ENCODE assay signal across 22 cellular contexts in the genomic region with DNA sequence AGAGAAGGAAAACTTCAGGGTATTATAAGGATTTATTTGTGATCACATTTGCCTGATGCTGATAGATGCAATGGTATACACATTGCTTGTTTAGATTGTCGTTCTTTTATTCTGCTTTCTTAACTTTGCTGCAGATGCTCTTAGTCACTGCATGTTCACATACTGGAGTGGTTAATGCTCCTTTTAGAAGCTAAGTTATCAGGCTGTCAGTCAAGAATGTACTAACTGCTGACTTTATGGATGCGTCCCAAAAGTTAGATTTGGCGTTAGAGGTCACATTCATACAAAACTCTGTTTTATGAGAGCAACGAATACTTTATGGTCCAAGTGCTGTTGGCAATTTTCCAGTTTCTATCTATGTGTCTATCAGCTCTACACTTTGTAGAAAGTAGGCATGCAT.
DNase-seq lines count a peak whose midpoint lies in the region; ATAC-seq, FAIRE-seq and TF ChIP-seq lines count a peak whose summit lies in the region.
"Had no signal": no experiment of that assay in that cellular context is flagged by ENCODE, and none has a peak within 500 bp of the region (broad histone marks: within the 10 kb centered on the region; RNA-seq: fewer than 3 reads in every experiment).

No MANE protein-coding gene starts in this region.

- in situ Hi-C loops in gastrocnemius medialis (cut with MboI; ENCODE audit: low sequenced_read_pairs in 4 of 4) = no loop called here

- H3K9me3 ChIP-seq in HEK293 (ENCODE audit: control insufficient read depth, insufficient read depth, low read depth, low read length) = no peaks in the 10 kb centered on the region
- no peaks in the 10 kb centered on the region for H3K9me3 ChIP-seq in astrocyte (ENCODE audit: insufficient read depth, low read depth, low read length)
- no peaks in the 10 kb centered on the region for H3K9me3 ChIP-seq in heart left ventricle
- no peaks in the 10 kb centered on the region for H3K9me3 ChIP-seq in tibial artery
- H3K9me3 ChIP-seq in gastrocnemius medialis = no peaks in the 10 kb centered on the region
- H3K9me3 ChIP-seq: BLaER1, MG63, Peyer's patch had no signal

- no peak overlapping the region for H3K4me3 Mint-ChIP-seq in astrocyte (ENCODE audit: unreplicated experiment)
- H3K4me3 Mint-ChIP-seq: activated CD4-positive, alpha-beta T cell treated with anti-CD3 and anti-CD28 coated beads, Interleukin-2, amount 10 ng/mL, durations not matched to agents 24 days and 14 days had no signal

- no peak overlapping the region for H2AFZ ChIP-seq in astrocyte (ENCODE audit: low read depth, low read length)

- no peaks in the 10 kb centered on the region for H3K27me3 Mint-ChIP-seq in astrocyte (ENCODE audit: low read depth, unreplicated experiment)
- H3K27me3 Mint-ChIP-seq: activated CD4-positive, alpha-beta T cell treated with anti-CD3 and anti-CD28 coated beads, Interleukin-2, amount 10 ng/mL, durations not matched to agents 24 days and 14 days had no signal

- H3K9me3 Mint-ChIP-seq in astrocyte (ENCODE audit: unreplicated experiment) = peaks cover 9% of the 10 kb centered on the region
- H3K9me3 Mint-ChIP-seq: activated CD4-positive, alpha-beta T cell treated with anti-CD3 and anti-CD28 coated beads, Interleukin-2, amount 10 ng/mL, durations not matched to agents 24 days and 14 days; immature natural killer cell had no signal

- no peak overlapping the region for H3K4me2 ChIP-seq in astrocyte (ENCODE audit: low read length)
- H3K4me2 ChIP-seq: BLaER1 had no signal

- H3K9ac ChIP-seq in astrocyte (ENCODE audit: low read length) = no peak overlapping the region
- H3K9ac ChIP-seq: BLaER1 had no signal

- H3K79me2 ChIP-seq in astrocyte (ENCODE audit: insufficient read depth, low read length) = no peaks in the 10 kb centered on the region

- peaks cover 11% of the 10 kb centered on the region for H4K20me1 ChIP-seq in astrocyte (ENCODE audit: insufficient read depth, low read length)

- intact Hi-C loops in heart left ventricle (cut with DNase I) = loop anchor here in 4 of 10 donors (5.0 to 10.0 kb wide), 4 partner anchors 54 to 161 kb away; no protein-coding TSS in a partner anchor
- intact Hi-C loops in tibial artery (cut with DNase I; ENCODE audit: low total_unique reads) = no loop called here
- intact Hi-C loops in gastrocnemius medialis (cut with DNase I; ENCODE audit: low total_unique reads) = no loop called here

- no peak overlapping the region for H3K4me3 ChIP-seq in HEK293 (ENCODE audit: low read depth, low read length)
- H3K4me3 ChIP-seq in astrocyte (ENCODE audit: insufficient read depth, low read depth, low read length) = no peak overlapping the region
- no peak overlapping the region for H3K4me3 ChIP-seq in heart left ventricle
- H3K4me3 ChIP-seq in tibial artery = no peak overlapping the region
- H3K4me3 ChIP-seq in gastrocnemius medialis = no peak overlapping the region
- H3K4me3 ChIP-seq: BLaER1, GM12878, MG63, Peyer's patch had no signal

- TF ChIP-seq CTCF in HEK293 (tag by site-specific recombination; IDR thresholded peaks at IDR 0.05) (no peak), astrocyte (IDR thresholded peaks at IDR 0.05; ENCODE audit: insufficient read depth, low read depth, low read length) (no peak), heart left ventricle (IDR thresholded peaks at IDR 0.05) (no peak), tibial artery (IDR thresholded peaks at IDR 0.05) (no peak), gastrocnemius medialis (IDR thresholded peaks at IDR 0.05 in 4 of 5, conservative IDR thresholded peaks at IDR 0.05 in 1 of 5) (no peak)

- H3K27ac Mint-ChIP-seq in astrocyte (ENCODE audit: unreplicated experiment) = peak overlapping the region; percentile 66
- H3K27ac Mint-ChIP-seq: activated CD4-positive, alpha-beta T cell treated with anti-CD3 and anti-CD28 coated beads, Interleukin-2, amount 10 ng/mL, durations not matched to agents 24 days and 14 days had no signal

- no peak for TF ChIP-seq POLR2A in heart left ventricle (IDR thresholded peaks at IDR 0.05)
- TF ChIP-seq POLR2A in gastrocnemius medialis (IDR thresholded peaks at IDR 0.05) = no peak

- H3K27me3 ChIP-seq in astrocyte (ENCODE audit: insufficient read depth, low read length) = no peaks in the 10 kb centered on the region
- H3K27me3 ChIP-seq in heart left ventricle = no peaks in the 10 kb centered on the region
- H3K27me3 ChIP-seq in tibial artery = no peaks in the 10 kb centered on the region
- no peaks in the 10 kb centered on the region for H3K27me3 ChIP-seq in gastrocnemius medialis
- H3K27me3 ChIP-seq: BLaER1, MG63, Peyer's patch had no signal

- FAIRE-seq in astrocyte (lab: Jason Lieb, UNC) = no peak
- FAIRE-seq: GM12878, small intestine had no signal

- POLR2A ChIA-PET in HEK293 (lab: Yijun Ruan, JAX) = no interaction called here

- DNase-seq in astrocyte (ENCODE audit: low read depth) (peak; percentile 79), heart left ventricle (no peak), tibial artery (no peak), gastrocnemius medialis (no peak), NCI-H345 (lab: John Stamatoyannopoulos, UW) (no peak), hippocampal formation (lab: John Stamatoyannopoulos, UW) (no peak)
- DNase-seq: activated CD4-positive, alpha-beta T cell treated with anti-CD3 and anti-CD28 coated beads, Interleukin-2, amount 10 ng/mL, durations not matched to agents 24 days and 14 days; activated CD8-positive, alpha-beta memory T cell treated with anti-CD3 and anti-CD28 coated beads, Interleukin-2, amount 50 U/mL, for 48 hours; activated effector memory CD4-positive, alpha-beta T cell treated with anti-CD3 and anti-CD28 coated beads, Interleukin-2, amount 50 U/mL, for 16 hours; aorta; GDM1; glutamatergic neuron; immature natural killer cell; MG63; midbrain; Peyer's patch; small intestine; stimulated activated CD4-positive, alpha-beta T cell treated with anti-CD3 and anti-CD28 coated beads, Interleukin-4, amount 100 ng/mL, for 1 hour had no signal

- H3K36me3 Mint-ChIP-seq in astrocyte (ENCODE audit: low read depth, unreplicated experiment) = no peaks in the 10 kb centered on the region
- H3K36me3 Mint-ChIP-seq: immature natural killer cell had no signal

- 38 to 58% (median 39%) methylated on average over 4 of the region's 4 CpGs for WGBS in heart left ventricle, 4 donors

- H3K4me1 Mint-ChIP-seq in astrocyte (ENCODE audit: low read depth, unreplicated experiment) = peaks cover 47% of the 10 kb centered on the region

- H3K27ac ChIP-seq in HEK293 (ENCODE audit: extremely low read depth, low read depth, low read length) (no peak overlapping the region), astrocyte (ENCODE audit: low read depth, low read length) (no peak overlapping the region), heart left ventricle (peak overlapping the region in 9 of 12 donors; percentile 27 to 73 (median 48)), tibial artery (peak overlapping the region; percentile 20 to 25), gastrocnemius medialis (no peak overlapping the region)
- H3K27ac ChIP-seq: BLaER1, epithelial cell of prostate, Peyer's patch had no signal

- H3K36me3 ChIP-seq in HEK293 (ENCODE audit: control insufficient read depth in 2 of 2, insufficient read depth in 1 of 2, low read length in 2 of 2) = no peaks in the 10 kb centered on the region
- H3K36me3 ChIP-seq in astrocyte (ENCODE audit: insufficient read depth, low read length) = no peaks in the 10 kb centered on the region
- no peaks in the 10 kb centered on the region for H3K36me3 ChIP-seq in heart left ventricle
- no peaks in the 10 kb centered on the region for H3K36me3 ChIP-seq in tibial artery
- H3K36me3 ChIP-seq in gastrocnemius medialis = no peaks in the 10 kb centered on the region
- H3K36me3 ChIP-seq: MG63, Peyer's patch had no signal

- ATAC-seq in heart left ventricle = peak; percentile 62 to 80 (median 76)
- ATAC-seq in gastrocnemius medialis = no peak
- ATAC-seq: GM12878 had no signal

- H3K4me1 ChIP-seq in HEK293 (ENCODE audit: control insufficient read depth, insufficient read depth, low read length) (no peaks in the 10 kb centered on the region; the same call in 1 of the 2 replicates), astrocyte (ENCODE audit: insufficient read depth, low read length) (no peaks in the 10 kb centered on the region), heart left ventricle (peaks cover 0 to 63% (median 43%) of the 10 kb centered on the region in 12 donors), tibial artery (peaks cover 0 to 59% (median 28%) of the 10 kb centered on the region in 4 donors), gastrocnemius medialis (peaks cover 8 to 18% of the 10 kb centered on the region in 2 donors)

- CTCF ChIA-PET in HEK293 (lab: Yijun Ruan, JAX) = interaction anchor here (0.7 kb wide), 1 partner anchor 155 kb away, joined by 3 read pairs; no protein-coding TSS in a partner anchor

TF ChIP-seq in HEK293, 187 proteins besides CTCF, POLR2A, EP300 and RAD21 (continues in another document):
- TF ChIP-seq ZNF248 (tag by site-specific recombination; IDR thresholded peaks at IDR 0.05) (no peak), ZNF266 (tag by site-specific recombination; IDR thresholded peaks at IDR 0.05; ENCODE audit: low read depth) (no peak), ZFP37 (tag by site-specific recombination; IDR thresholded peaks at IDR 0.05) (no peak), ZNF785 (tag by site-specific recombination; IDR thresholded peaks at IDR 0.05) (no peak)
- TF ChIP-seq, protein P1, sequence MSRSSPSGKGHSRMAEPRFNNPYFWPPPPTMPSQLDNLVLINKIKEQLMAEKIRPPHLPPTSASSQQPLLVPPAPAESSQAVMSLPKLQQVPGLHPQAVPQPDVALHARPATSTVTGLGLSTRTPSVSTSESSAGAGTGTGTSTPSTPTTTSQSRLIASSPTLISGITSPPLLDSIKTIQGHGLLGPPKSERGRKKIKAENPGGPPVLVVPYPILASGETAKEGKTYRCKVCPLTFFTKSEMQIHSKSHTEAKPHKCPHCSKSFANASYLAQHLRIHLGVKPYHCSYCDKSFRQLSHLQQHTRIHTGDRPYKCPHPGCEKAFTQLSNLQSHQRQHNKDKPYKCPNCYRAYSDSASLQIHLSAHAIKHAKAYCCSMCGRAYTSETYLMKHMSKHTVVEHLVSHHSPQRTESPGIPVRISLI (tag by site-specific recombination; IDR thresholded peaks at IDR 0.05) = no peak

Comparison
In these comparisons a context has a peak if more than half of its experiments do, and no peak if none do; other contexts are left out.
1. H3K27ac ChIP-seq: peak in heart left ventricle (9 of 12) and tibial artery (2 of 2); none in HEK293 (single experiment), astrocyte (single experiment) and gastrocnemius medialis (0 of 4).
2. ATAC-seq: peak in heart left ventricle (4 of 4); none in gastrocnemius medialis (0 of 2).